Comparison of ENCODE assay signal across 10 cellular contexts in genomic region chr1:75742060-75742459, GRCh38. TPM values are rescaled to one million over a fixed set of nuclear protein-coding genes. Genes with fewer than 3 reads are reported as not detected.
DNase-seq lines count a peak whose midpoint lies in the region; ATAC-seq and TF ChIP-seq lines count a peak whose summit lies in the region.
"Not testable (repeated sequence)": the region's sequence is repeated elsewhere in the genome, so short reads cannot be mapped to it uniquely, and the experiment has no call there.
"Had no signal": no experiment of that assay in that cellular context is flagged by ENCODE, and none has a peak within 500 bp of the region (broad histone marks: within the 10 kb centered on the region; RNA-seq: fewer than 3 reads in every experiment).

No MANE protein-coding gene starts in this region.

- ATAC-seq in GM23338 = peak; percentile 75

- H3K79me2 ChIP-seq in GM23338 (replicated peaks; ENCODE audit: insufficient read depth) = not testable (repeated sequence)

- H3K27ac ChIP-seq in GM23338 (ENCODE audit: low read depth) = not testable (repeated sequence)
- peak overlapping the region; percentile 12 for H3K27ac ChIP-seq in mesodermal cell (ENCODE audit: low read depth, low read length, severe bottlenecking)

- H3K27me3 Mint-ChIP-seq in GM23338 (ENCODE audit: insufficient read depth, low read depth, poor library complexity); endothelial cell (ENCODE audit: unreplicated experiment); progenitor cell of endocrine pancreas: not testable (repeated sequence)

- H3K9me3 ChIP-seq in mesodermal cell (ENCODE audit: control insufficient read depth, low read length) = not testable (repeated sequence)

- not testable (repeated sequence) for H3K4me1 ChIP-seq in GM23338 (ENCODE audit: insufficient read depth); mesodermal cell (ENCODE audit: control insufficient read depth, insufficient read depth, low read length, poor library complexity, severe bottlenecking)

- 40% methylated on average over 1 of the region's 3 CpGs; no CpG with 5 or more reads in 1 of the 2 experiments for WGBS in mesodermal cell (ENCODE audit: insufficient coverage in 2 of 2), 2 experiments

- not testable (repeated sequence) for H3K4me3 Mint-ChIP-seq in GM23338; endothelial cell (ENCODE audit: unreplicated experiment); progenitor cell of endocrine pancreas (ENCODE audit: low read depth)

- not testable (repeated sequence) for H3F3A ChIP-seq in GM23338 (replicated peaks; ENCODE audit: low read depth)

- H3K4me3 ChIP-seq in GM23338; mesodermal cell (ENCODE audit: extremely low read depth, insufficient read depth, low read length, poor library complexity, severe bottlenecking): not testable (repeated sequence)

- not testable (repeated sequence) for H3K4me2 ChIP-seq in GM23338

- not testable (repeated sequence) for H3K27me3 ChIP-seq in GM23338 (ENCODE audit: insufficient read depth)

- DNase-seq in DMS 273 treated with DMSO at 0.1 percent for 48 hours (lab: John Stamatoyannopoulos, UW) (peak; percentile 22), GM23338 (ENCODE audit: low spot score) (peak; percentile 3), UCSD-AML1 (lab: John Stamatoyannopoulos, UW; ENCODE audit: unreplicated experiment) (peak; percentile 8), iPS-NIHi11 (ENCODE audit: low spot score) (peak; percentile 12)
- DNase-seq in endothelial cell (ENCODE audit: low spot score); progenitor cell of endocrine pancreas (ENCODE audit: low spot score, unreplicated experiment): not testable (repeated sequence)

- H2AFZ ChIP-seq in GM23338 = not testable (repeated sequence)

- not testable (repeated sequence) for H3K36me3 ChIP-seq in GM23338 (ENCODE audit: insufficient read depth)
- peaks cover 36% of the 10 kb centered on the region for H3K36me3 ChIP-seq in mesodermal cell (ENCODE audit: control insufficient read depth, insufficient read depth, low read length)

- peak overlapping the region; percentile 24; the same call in 1 of the 2 replicates for H3K27ac Mint-ChIP-seq in GM23338
- H3K27ac Mint-ChIP-seq in endothelial cell (ENCODE audit: unreplicated experiment) = peak overlapping the region; percentile 10
- H3K27ac Mint-ChIP-seq in progenitor cell of endocrine pancreas = peak overlapping the region; percentile 84

- H3K9me2 ChIP-seq in GM23338 (ENCODE audit: insufficient read depth) = not testable (repeated sequence)

- H4K20me1 ChIP-seq in GM23338 (replicated peaks; ENCODE audit: insufficient read depth) = not testable (repeated sequence)

- TF ChIP-seq CTCF in GM23338 (conservative IDR thresholded peaks at IDR 0.05; ENCODE audit: low read depth in 2 of 2); endothelial cell (IDR thresholded peaks at IDR 0.05; ENCODE audit: unreplicated experiment); progenitor cell of endocrine pancreas (IDR thresholded peaks at IDR 0.05; ENCODE audit: unreplicated experiment): not testable (repeated sequence)

- H3K36me3 Mint-ChIP-seq in GM23338 (ENCODE audit: low read depth) = not testable (repeated sequence)
- H3K36me3 Mint-ChIP-seq in endothelial cell (ENCODE audit: low read depth, unreplicated experiment) (peaks cover 32% of the 10 kb centered on the region), progenitor cell of endocrine pancreas (ENCODE audit: insufficient read depth) (peaks cover 15% of the 10 kb centered on the region)

- not testable (repeated sequence) for H3K4me1 Mint-ChIP-seq in GM23338; endothelial cell (ENCODE audit: unreplicated experiment); progenitor cell of endocrine pancreas (ENCODE audit: low read depth)

- not testable (repeated sequence) for H3K9me3 Mint-ChIP-seq in GM23338; endothelial cell (ENCODE audit: unreplicated experiment); progenitor cell of endocrine pancreas (ENCODE audit: low read depth)

RNA-seq across cellular contexts. Expression of gene ACADM, which starts 17.6 kb away (rescaled TPM):
- total RNA-seq in GM23338 (2014; rRNA removed; shearing (Covaris generic)) = 35.3 and 37.7 TPM in 2 replicates
- polyA plus RNA-seq in GM23338 (2016; fragmentation: Nextera tagmentation; extraction: Ambion mirVana) = 43.7 and 52.8 TPM in 2 replicates
- total RNA-seq in endothelial cell (ENCODE audit: unreplicated experiment) (53.5 TPM), progenitor cell of endocrine pancreas (60.1 and 61.2 TPM in 2 replicates)
- polyA plus RNA-seq in mesodermal cell (2013, experiment 1 of 2) = 31.3 TPM
- polyA plus RNA-seq in mesodermal cell (2013, experiment 2 of 2) = 39.8 TPM

RNA-seq across cellular contexts. Expression of gene RABGGTB, which starts 44.0 kb away (rescaled TPM):
- total RNA-seq in GM23338 (2014; rRNA removed; shearing (Covaris generic)) = 136 and 162 TPM in 2 replicates
- polyA plus RNA-seq in GM23338 (2016; fragmentation: Nextera tagmentation; extraction: Ambion mirVana) = 75.7 and 77.1 TPM in 2 replicates
- total RNA-seq in endothelial cell (ENCODE audit: unreplicated experiment) (49.2 TPM), progenitor cell of endocrine pancreas (86.4 and 98.5 TPM in 2 replicates)
- polyA plus RNA-seq in mesodermal cell (2013, experiment 1 of 2) = 92.0 TPM
- polyA plus RNA-seq in mesodermal cell (2013, experiment 2 of 2) = 86.3 TPM

RNA-seq across cellular contexts. Expression of gene MSH4, which starts 54.6 kb away (rescaled TPM):
- 0.24 and 0.97 TPM in 2 replicates for total RNA-seq in GM23338 (2014; rRNA removed; shearing (Covaris generic))
- 0.07 and 0.10 TPM in 2 replicates for polyA plus RNA-seq in GM23338 (2016; fragmentation: Nextera tagmentation; extraction: Ambion mirVana)
- total RNA-seq in endothelial cell (ENCODE audit: unreplicated experiment) = 0.44 TPM
- not detected for polyA plus RNA-seq in mesodermal cell (2013, experiment 1 of 2)
- polyA plus RNA-seq in mesodermal cell (2013, experiment 2 of 2) = not detected
- 0.55 and 0.57 TPM in 2 replicates for total RNA-seq in progenitor cell of endocrine pancreas
- total RNA-seq: HT1080 had no signal
- polyA plus RNA-seq: CD14-positive monocyte; CD4-positive, alpha-beta memory T cell had no signal

Comparison
In these comparisons a context has a peak if more than half of its experiments do, and no peak if none do; other contexts are left out.
1. H3K27ac Mint-ChIP-seq: peak in every context shown above with its lines; median percentile 84 in progenitor cell of endocrine pancreas; 24 in GM23338; 10 in endothelial cell.